Comparison of ENCODE assay signal across 18 cellular contexts in genomic region chr12:66074561-66074960, GRCh38. TPM values are rescaled to one million over a fixed set of nuclear protein-coding genes. Genes with fewer than 3 reads are reported as not detected.
DNase-seq lines count a peak whose midpoint lies in the region; ATAC-seq, FAIRE-seq and TF ChIP-seq lines count a peak whose summit lies in the region.
"Had no signal": no experiment of that assay in that cellular context is flagged by ENCODE, and none has a peak within 500 bp of the region (broad histone marks: within the 10 kb centered on the region; RNA-seq: fewer than 3 reads in every experiment).

No MANE protein-coding gene starts in this region.

- no peak for ATAC-seq in HG02885 (IDR thresholded peaks at IDR 0.05; ENCODE audit: poor library complexity, unreplicated experiment)
- ATAC-seq: GM23338 had no signal

- H3K9me3 Mint-ChIP-seq in astrocyte (ENCODE audit: unreplicated experiment) (no peaks in the 10 kb centered on the region), neural progenitor cell (peaks cover 3% of the 10 kb centered on the region)
- H3K9me3 Mint-ChIP-seq: GM23338 had no signal

- H3K4me3 Mint-ChIP-seq in astrocyte (ENCODE audit: unreplicated experiment) (no peak overlapping the region), neural progenitor cell (no peak overlapping the region)
- H3K4me3 Mint-ChIP-seq: GM23338 had no signal

- H3K27me3 ChIP-seq in AG04450 (ENCODE audit: control insufficient read depth, insufficient read depth, low read length) (peaks cover 7% of the 10 kb centered on the region), GM23248 (replicated peaks; ENCODE audit: insufficient read depth) (no peaks in the 10 kb centered on the region), astrocyte (ENCODE audit: insufficient read depth, low read length) (peaks cover 8% of the 10 kb centered on the region), neural progenitor cell (no peaks in the 10 kb centered on the region)

- H3K27ac ChIP-seq in AG04450 (ENCODE audit: low read depth, low read length) (no peak overlapping the region), GM23248 (no peak overlapping the region), astrocyte (ENCODE audit: low read depth, low read length) (no peak overlapping the region), neural progenitor cell (no peak overlapping the region)
- H3K27ac ChIP-seq: KMS-11, RWPE1 had no signal

- H3K4me1 ChIP-seq in GM23248 (ENCODE audit: insufficient read depth) (peaks cover 8% of the 10 kb centered on the region), astrocyte (ENCODE audit: insufficient read depth, low read length) (no peaks in the 10 kb centered on the region), neural progenitor cell (no peaks in the 10 kb centered on the region)

- CTCF ChIA-PET in AG04450 (lab: Charles Lee) = interaction anchor here (0.9 kb wide), 1 partner anchor 9 kb away, joined by 3 read pairs; no protein-coding TSS in a partner anchor

- in situ Hi-C loops in GM23248 (cut with MboI) = no loop called here

- H3K27ac Mint-ChIP-seq in astrocyte (ENCODE audit: unreplicated experiment) = no peak overlapping the region
- H3K27ac Mint-ChIP-seq in neural progenitor cell = no peak overlapping the region
- H3K27ac Mint-ChIP-seq: GM23338 had no signal

- no peaks in the 10 kb centered on the region for H3K36me3 Mint-ChIP-seq in astrocyte (ENCODE audit: low read depth, unreplicated experiment)
- H3K36me3 Mint-ChIP-seq in neural progenitor cell = no peaks in the 10 kb centered on the region

- no peaks in the 10 kb centered on the region for H3K27me3 Mint-ChIP-seq in astrocyte (ENCODE audit: low read depth, unreplicated experiment)
- no peaks in the 10 kb centered on the region for H3K27me3 Mint-ChIP-seq in neural progenitor cell (ENCODE audit: insufficient read depth, low read depth)

- H3K4me1 Mint-ChIP-seq in astrocyte (ENCODE audit: low read depth, unreplicated experiment) (peaks cover 4% of the 10 kb centered on the region), neural progenitor cell (no peaks in the 10 kb centered on the region)
- H3K4me1 Mint-ChIP-seq: GM23338 had no signal

- no peaks in the 10 kb centered on the region for H3K9me2 ChIP-seq in GM23248 (ENCODE audit: insufficient read depth)

- POLR2A ChIA-PET in AG04450 (lab: Yijun Ruan, JAX) = no interaction called here

- H3F3A ChIP-seq in GM23248 (ENCODE audit: insufficient read depth) (no peaks in the 10 kb centered on the region), neural progenitor cell (ENCODE audit: low read depth) (peaks cover 1% of the 10 kb centered on the region)

- H3K4me2 ChIP-seq in GM23248 (ENCODE audit: unreplicated experiment) (peak overlapping the region; percentile 39), astrocyte (ENCODE audit: low read length) (peak overlapping the region; percentile 23), neural progenitor cell (no peak overlapping the region)
- H3K4me2 ChIP-seq: GM23338, KMS-11 had no signal

- H3K9me3 ChIP-seq in AG04450 (ENCODE audit: control insufficient read depth, insufficient read depth, low read length) (no peaks in the 10 kb centered on the region; the same call in 1 of the 2 replicates), GM23248 (ENCODE audit: low read depth) (no peaks in the 10 kb centered on the region), astrocyte (ENCODE audit: insufficient read depth, low read depth, low read length) (no peaks in the 10 kb centered on the region), neural progenitor cell (ENCODE audit: low read depth) (no peaks in the 10 kb centered on the region)

- FAIRE-seq in astrocyte (lab: Jason Lieb, UNC) = peak; percentile 39
- no peak for FAIRE-seq in D721Med (lab: Jason Lieb, UNC)
- FAIRE-seq: A204.1 had no signal

- H3K36me3 ChIP-seq in GM23248 (ENCODE audit: low read depth) = no peaks in the 10 kb centered on the region
- H3K36me3 ChIP-seq in astrocyte (ENCODE audit: insufficient read depth, low read length) = no peaks in the 10 kb centered on the region
- H3K36me3 ChIP-seq in neural progenitor cell = no peaks in the 10 kb centered on the region

- 46 to 52% methylated on average over 2 of the region's 2 CpGs for WGBS in GM23248 (ENCODE audit: low coverage in 1 of 2, low lambda C conversion rate in 2 of 2, missing lambda C conversion rate in 2 of 2), 2 experiments

- H2AFZ ChIP-seq in GM23248 (no peak overlapping the region), astrocyte (ENCODE audit: low read depth, low read length) (no peak overlapping the region), neural progenitor cell (replicated peaks) (no peak overlapping the region)
- H2AFZ ChIP-seq: GM23338 had no signal

- no peak overlapping the region for H3K9ac ChIP-seq in GM23248
- no peak overlapping the region for H3K9ac ChIP-seq in astrocyte (ENCODE audit: low read length)
- no peak overlapping the region for H3K9ac ChIP-seq in neural progenitor cell
- H3K9ac ChIP-seq: KMS-11 had no signal

- no peak for TF ChIP-seq CTCF in AG04450 (IDR thresholded peaks at IDR 0.05; ENCODE audit: low read depth, low read length)
- no peak for TF ChIP-seq CTCF in astrocyte (IDR thresholded peaks at IDR 0.05; ENCODE audit: insufficient read depth, low read depth, low read length)
- TF ChIP-seq CTCF in neural progenitor cell (IDR thresholded peaks at IDR 0.05) = no peak
- no peak for TF ChIP-seq CTCF in D721Med (IDR thresholded peaks at IDR 0.05; ENCODE audit: insufficient read depth, missing control alignments)

- peak; percentile 57 for DNase-seq in AG04450 (ENCODE audit: low read depth, low spot score)
- DNase-seq in GM23248 = peak; percentile 11
- peak; percentile 52 for DNase-seq in astrocyte (ENCODE audit: low read depth)
- peak; percentile 66 for DNase-seq in fibroblast of peridontal ligament (ENCODE audit: extremely low read depth)
- no peak for DNase-seq in neural progenitor cell (ENCODE audit: low spot score)
- no peak for DNase-seq in occipital lobe (lab: John Stamatoyannopoulos, UW)
- DNase-seq in D721Med (ENCODE audit: insufficient read length, low spot score) = no peak
- DNase-seq: AML-193, COR-L47, MM.1S, NCI-H1105, NCI-H1694 treated with DMSO at 0.1 percent for 48 hours, NCI-H526 treated with DMSO at 0.1 percent for 48 hours had no signal

- H3K79me2 ChIP-seq in GM23248 (ENCODE audit: insufficient read depth) (no peaks in the 10 kb centered on the region), astrocyte (ENCODE audit: insufficient read depth, low read length) (no peaks in the 10 kb centered on the region), neural progenitor cell (ENCODE audit: low read depth) (no peaks in the 10 kb centered on the region)

- no peak overlapping the region for H3K4me3 ChIP-seq in AG04450 (ENCODE audit: low read depth, low read length)
- no peak overlapping the region for H3K4me3 ChIP-seq in GM23248
- H3K4me3 ChIP-seq in astrocyte (ENCODE audit: insufficient read depth, low read depth, low read length) = no peak overlapping the region
- no peak overlapping the region for H3K4me3 ChIP-seq in neural progenitor cell
- H3K4me3 ChIP-seq: GM23338 had no signal

- H4K20me1 ChIP-seq in GM23248 (ENCODE audit: insufficient read depth) (no peaks in the 10 kb centered on the region), astrocyte (ENCODE audit: insufficient read depth, low read length) (no peaks in the 10 kb centered on the region), neural progenitor cell (ENCODE audit: low read depth) (no peaks in the 10 kb centered on the region)

RNA-seq across cellular contexts. Expression of gene LLPH, which starts 56.0 kb away (rescaled TPM):
- polyA plus RNA-seq in AG04450 (2011; rRNA removed) = 18.6 and 25.7 TPM in 2 replicates
- polyA minus RNA-seq in AG04450 (2011; rRNA and poly(A)+ RNA removed) = 3.3 and 3.4 TPM in 2 replicates
- 7.1 and 11.6 TPM in 2 replicates for total RNA-seq in GM23248 (2014; rRNA removed; shearing (Covaris generic))
- polyA plus RNA-seq in GM23248 (2016; fragmentation: Nextera tagmentation; extraction: Ambion mirVana) = 49.2 and 50.0 TPM in 2 replicates
- 34.6 and 37.3 TPM in 2 replicates for total RNA-seq in astrocyte
- total RNA-seq in neural progenitor cell (ENCODE audit: low replicate concordance) = 6.0 and 19.9 TPM in 2 replicates
- total RNA-seq in occipital lobe = 8.9 TPM

Comparison
In these comparisons a context has a peak if more than half of its experiments do, and no peak if none do; other contexts are left out.
1. DNase-seq: peak in AG04450 (single experiment), GM23248 (single experiment), astrocyte (single experiment) and fibroblast of peridontal ligament (single experiment); none in neural progenitor cell (single experiment), occipital lobe (single experiment) and D721Med (single experiment).